ENCODE assay signal across 20 cellular contexts in genomic region chr13:95337597-95337996, GRCh38. TPM values are rescaled to one million over a fixed set of nuclear protein-coding genes. Genes with fewer than 3 reads are reported as not detected.
A peak's percentile ranks its signal among the peaks of the same experiment; 100 is the strongest.
DNase-seq lines count a peak whose midpoint lies in the region; ATAC-seq and TF ChIP-seq lines count a peak whose summit lies in the region.
"Had no signal": no experiment of that assay in that cellular context is flagged by ENCODE, and none has a peak within 500 bp of the region (broad histone marks: within the 10 kb centered on the region; RNA-seq: fewer than 3 reads in every experiment).

No MANE protein-coding gene starts in this region.

- H3K36me3 ChIP-seq in GM23338 (ENCODE audit: insufficient read depth) (no peaks in the 10 kb centered on the region), muscle layer of colon (ENCODE audit: insufficient read depth, low read length) (no peaks in the 10 kb centered on the region), rectal smooth muscle tissue (ENCODE audit: control insufficient read depth, insufficient read depth, low read length) (no peaks in the 10 kb centered on the region), spleen (no peaks in the 10 kb centered on the region), MG63 (no peaks in the 10 kb centered on the region), HAP-1 (replicated peaks) (no peaks in the 10 kb centered on the region)
- H3K36me3 ChIP-seq: BLaER1 had no signal

- no peak for DNase-seq in GM23338 (ENCODE audit: low spot score)
- no peak for DNase-seq in spleen
- no peak for DNase-seq in MG63
- DNase-seq in HAP-1 (ENCODE audit: low spot score in 2 of 2), result no peak
- DNase-seq: 8988T; Calu3; CD4-positive, alpha-beta memory T cell; DMS 273 treated with DMSO at 0.1 percent for 48 hours; DMS53; DND-41; EL; H9; Karpas-422 had no signal

- H3K4me1 ChIP-seq in GM23338 (ENCODE audit: insufficient read depth), result no peaks in the 10 kb centered on the region
- H3K4me1 ChIP-seq in muscle layer of colon (ENCODE audit: insufficient read depth, low read length), result peaks cover 27% of the 10 kb centered on the region
- H3K4me1 ChIP-seq in rectal smooth muscle tissue (ENCODE audit: control insufficient read depth, insufficient read depth, low read length), result peaks cover 6% of the 10 kb centered on the region
- H3K4me1 ChIP-seq in spleen, result peaks cover 0 to 11% (median 3%) of the 10 kb centered on the region in 6 donors
- H3K4me1 ChIP-seq in HAP-1, result no peaks in the 10 kb centered on the region
- H3K4me1 ChIP-seq: BLaER1 had no signal

- 0 out of 2 replicates have a peak overlapping the region, but pooled peaks have one; percentile 43 for H2AFZ ChIP-seq in GM23338

- intact Hi-C loops in spleen (cut with DNase I; ENCODE audit: low total_unique reads), result no loop called here

- no peak overlapping the region for H3K27ac ChIP-seq in GM23338 (ENCODE audit: low read depth)
- H3K27ac ChIP-seq in muscle layer of colon (ENCODE audit: low read depth, low read length), result peak overlapping the region; percentile 42
- peak overlapping the region; percentile 48 for H3K27ac ChIP-seq in rectal smooth muscle tissue (ENCODE audit: low read depth, low read length)
- H3K27ac ChIP-seq in spleen, result peak overlapping the region in 5 of 8 donors; percentile 19 to 63 (median 25)
- H3K27ac ChIP-seq: BLaER1 had no signal

- H4K20me1 ChIP-seq in GM23338 (replicated peaks; ENCODE audit: insufficient read depth), result no peaks in the 10 kb centered on the region
- H4K20me1 ChIP-seq: BLaER1 had no signal

- TF ChIP-seq CTCF in GM23338 (conservative IDR thresholded peaks at IDR 0.05; ENCODE audit: low read depth in 2 of 2) (no peak), spleen (IDR thresholded peaks at IDR 0.05 in 8 of 11, conservative IDR thresholded peaks at IDR 0.05 in 3 of 11) (no peak)

- H3K4me1 Mint-ChIP-seq in GM23338, result no peaks in the 10 kb centered on the region
- H3K4me1 Mint-ChIP-seq: CD4-positive, alpha-beta memory T cell; H9; IgD-negative memory B cell had no signal

- TF ChIP-seq POLR2A in spleen (IDR thresholded peaks at IDR 0.05), result no peak

- H3K36me3 Mint-ChIP-seq in GM23338 (ENCODE audit: low read depth), result no peaks in the 10 kb centered on the region
- H3K36me3 Mint-ChIP-seq: CD14-positive monocyte; CD4-positive, alpha-beta memory T cell had no signal

- no peaks in the 10 kb centered on the region for H3F3A ChIP-seq in GM23338 (replicated peaks; ENCODE audit: low read depth)

- no peaks in the 10 kb centered on the region for H3K79me2 ChIP-seq in GM23338 (replicated peaks; ENCODE audit: insufficient read depth)

- H3K4me2 ChIP-seq in GM23338, result no peak overlapping the region
- H3K4me2 ChIP-seq: BLaER1 had no signal

- 82 to 90% (median 84%) methylated on average over 2 to 3 of the region's 3 CpGs for WGBS in spleen, 5 donors

- no peaks in the 10 kb centered on the region for H3K9me3 Mint-ChIP-seq in GM23338
- H3K9me3 Mint-ChIP-seq: H9, IgD-negative memory B cell had no signal

- ATAC-seq in GM23338 (no peak), HG02610 (IDR thresholded peaks at IDR 0.05; ENCODE audit: unreplicated experiment) (no peak), GM19328 (IDR thresholded peaks at IDR 0.05; ENCODE audit: unreplicated experiment) (no peak)

- H3K27ac Mint-ChIP-seq in GM23338, result no peak overlapping the region
- H3K27ac Mint-ChIP-seq: CD4-positive, alpha-beta memory T cell; H9 had no signal

- no peaks in the 10 kb centered on the region for H3K9me3 ChIP-seq in muscle layer of colon (ENCODE audit: low read length)
- H3K9me3 ChIP-seq in spleen, result no peaks in the 10 kb centered on the region
- no peaks in the 10 kb centered on the region for H3K9me3 ChIP-seq in MG63
- H3K9me3 ChIP-seq in HAP-1, result no peaks in the 10 kb centered on the region
- H3K9me3 ChIP-seq: BLaER1 had no signal

- H3K4me3 Mint-ChIP-seq in GM23338, result no peak overlapping the region
- H3K4me3 Mint-ChIP-seq: CD14-positive monocyte; CD4-positive, alpha-beta memory T cell; H9; IgD-negative memory B cell had no signal

- H3K9me2 ChIP-seq in GM23338 (ENCODE audit: insufficient read depth), result no peaks in the 10 kb centered on the region

- H3K9ac ChIP-seq in muscle layer of colon (ENCODE audit: low read length) (no peak overlapping the region), rectal smooth muscle tissue (ENCODE audit: low read length) (no peak overlapping the region)
- H3K9ac ChIP-seq: BLaER1 had no signal

- in situ Hi-C loops in HAP-1 (cut with MboI; ENCODE audit: low sequenced_read_pairs), result no loop called here

- H3K27me3 Mint-ChIP-seq in GM23338 (ENCODE audit: insufficient read depth, low read depth, poor library complexity), result peaks cover 2% of the 10 kb centered on the region
- H3K27me3 Mint-ChIP-seq: IgD-negative memory B cell had no signal

- H3K27me3 ChIP-seq in GM23338 (ENCODE audit: insufficient read depth), result no peaks in the 10 kb centered on the region
- H3K27me3 ChIP-seq in muscle layer of colon (ENCODE audit: control insufficient read depth in 1 of 2, insufficient read depth in 2 of 2, low read length in 2 of 2), result no peaks in the 10 kb centered on the region
- no peaks in the 10 kb centered on the region for H3K27me3 ChIP-seq in rectal smooth muscle tissue (ENCODE audit: control insufficient read depth, insufficient read depth, low read length)
- no peaks in the 10 kb centered on the region for H3K27me3 ChIP-seq in spleen (replicated peaks in 1 of 7)
- H3K27me3 ChIP-seq in MG63, result no peaks in the 10 kb centered on the region
- no peaks in the 10 kb centered on the region; the same call in 1 of the 2 replicates for H3K27me3 ChIP-seq in HAP-1 (ENCODE audit: low read depth)
- H3K27me3 ChIP-seq: BLaER1 had no signal

- H3K4me3 ChIP-seq in GM23338 (no peak overlapping the region), muscle layer of colon (ENCODE audit: low read depth in 1 of 2, low read length in 2 of 2) (no peak overlapping the region), rectal smooth muscle tissue (ENCODE audit: low read length) (no peak overlapping the region), spleen (no peak overlapping the region), MG63 (no peak overlapping the region), HAP-1 (no peak overlapping the region)
- H3K4me3 ChIP-seq: BLaER1 had no signal

TF ChIP-seq in GM23338, 12 proteins besides CTCF, POLR2A, EP300 and RAD21:
- no peak for TF ChIP-seq JUNB (IDR thresholded peaks at IDR 0.05; ENCODE audit: unreplicated experiment)
- no peak for TF ChIP-seq EZH2phosphoT487 (IDR thresholded peaks at IDR 0.05; ENCODE audit: unreplicated experiment)

RNA-seq across cellular contexts. Expression of gene ABCC4, which starts 36.3 kb away (rescaled TPM):
- 12.2 and 15.0 TPM in 2 replicates for total RNA-seq in GM23338 (2014; rRNA removed; shearing (Covaris generic))
- polyA plus RNA-seq in GM23338 (2016; fragmentation: Nextera tagmentation; extraction: Ambion mirVana), result 3.7 and 4.3 TPM in 2 replicates
- 10 to 100 TPM; 12.5 to 21.0 (median 14.4) TPM for total RNA-seq in spleen
- polyA plus RNA-seq in spleen, result 1 to 10 TPM; 1.4 to 2.4 (median 2.1) TPM
- total RNA-seq in MG63 (2014; rRNA removed; shearing (Covaris generic); ENCODE audit: low replicate concordance), result 9.4 and 11.3 TPM in 2 replicates
